In genomic region chr22:44357296-44357961, GRCh38 we compare ENCODE assay signal across 13 cellular contexts. TPM values are rescaled to one million over a fixed set of nuclear protein-coding genes. Genes with fewer than 3 reads are reported as not detected.
DNase-seq lines count a peak whose midpoint lies in the region; ATAC-seq, FAIRE-seq and TF ChIP-seq lines count a peak whose summit lies in the region.
"Had no signal": no experiment of that assay in that cellular context is flagged by ENCODE, and none has a peak within 500 bp of the region (broad histone marks: within the 10 kb centered on the region; RNA-seq: fewer than 3 reads in every experiment).

No MANE protein-coding gene starts in this region.

- FAIRE-seq in HepG2 (lab: Jason Lieb, UNC) = no peak
- FAIRE-seq in kidney (lab: Jason Lieb, UNC) = no peak

- H3K27me3 ChIP-seq in left ventricle myocardium inferior (ENCODE audit: low read depth) (peaks cover 13% of the 10 kb centered on the region), HepG2 (ENCODE audit: control insufficient read depth in 1 of 2, insufficient read depth in 2 of 2, low read length in 2 of 2) (peaks cover 7 to 45% of the 10 kb centered on the region in 2 experiments; a peak in 4 of 5 replicates), aorta (ENCODE audit: control insufficient read depth in 1 of 2, insufficient read depth in 2 of 2, low read length in 1 of 2) (no peaks in the 10 kb centered on the region)
- H3K27me3 ChIP-seq: BLaER1 treated with 17β-estradiol and CSF1 and Interleukin-3, amounts not matched to agents 10 nM and 100 nM had no signal

- H3K27ac ChIP-seq in left ventricle myocardium inferior (replicated peaks) (peak overlapping the region; percentile 37), HepG2 (ENCODE audit: extremely low read length, insufficient read depth, low read length) (no peak overlapping the region), aorta (ENCODE audit: low read depth in 1 of 2, low read length in 2 of 2) (no peak overlapping the region), kidney (ENCODE audit: low read depth in 2 of 2, low read length in 2 of 2) (no peak overlapping the region)
- H3K27ac ChIP-seq: BLaER1 treated with 17β-estradiol and CSF1 and Interleukin-3, amounts not matched to agents 10 nM and 100 nM had no signal

- TF ChIP-seq CTCF in left ventricle myocardium inferior (IDR thresholded peaks at IDR 0.05; ENCODE audit: borderline replicate concordance) (no peak), astrocyte of the cerebellum (IDR thresholded peaks at IDR 0.05; ENCODE audit: low read depth, low read length, missing control alignments) (peak; percentile 27), HepG2 (CRISPR knock-in tag; IDR thresholded peaks at IDR 0.05) (no peak), kidney (IDR thresholded peaks at IDR 0.05; ENCODE audit: borderline replicate concordance, extremely low read depth, insufficient read depth) (no peak), GM20000 (IDR thresholded peaks at IDR 0.05; ENCODE audit: extremely low read depth, missing control alignments) (no peak)

- DNase-seq in left ventricle myocardium inferior (peak; percentile 2), left cardiac atrium (no peak), astrocyte of the cerebellum (ENCODE audit: low read depth) (no peak), HepG2 (ENCODE audit: low spot score) (no peak), aorta (peak; percentile 36 to 41), kidney (no peak), GM20000 (ENCODE audit: low spot score) (no peak)
- DNase-seq: activated CD4-positive, alpha-beta memory T cell treated with anti-CD3 and anti-CD28 coated beads for 36 hours; activated naive CD4-positive, alpha-beta T cell treated with Interleukin-2 at 50 U/mL for 16 hours; OCI-M1 had no signal

- POLR2A ChIA-PET in HepG2 (lab: Yijun Ruan, JAX) = no interaction called here

- TF ChIP-seq EP300 in HepG2 (IDR thresholded peaks at IDR 0.05; ENCODE audit: low read depth in 2 of 2, low read length in 2 of 2) (no peak), HepG2 (CRISPR knock-in tag; IDR thresholded peaks at IDR 0.05; ENCODE audit: borderline replicate concordance) (no peak)

- 19% methylated on average over 10 of the region's 10 CpGs for WGBS in HepG2 (ENCODE audit: low lambda C conversion rate)
- WGBS in aorta, 2 donors = 52 to 69% methylated on average over 10 of the region's 10 CpGs

- no peak overlapping the region for H3K9ac ChIP-seq in HepG2 (ENCODE audit: insufficient read depth, low read depth, low read length)
- no peak overlapping the region for H3K9ac ChIP-seq in kidney (ENCODE audit: low read length in 2 of 2)
- H3K9ac ChIP-seq: BLaER1 treated with 17β-estradiol and CSF1 and Interleukin-3, amounts not matched to agents 10 nM and 100 nM had no signal

- H3K36me3 ChIP-seq in left ventricle myocardium inferior = no peaks in the 10 kb centered on the region
- no peaks in the 10 kb centered on the region for H3K36me3 ChIP-seq in HepG2 (replicated peaks in 1 of 2; ENCODE audit: control insufficient read depth in 1 of 2, insufficient read depth in 2 of 2, low read length in 2 of 2)
- no peaks in the 10 kb centered on the region for H3K36me3 ChIP-seq in aorta (ENCODE audit: control insufficient read depth in 1 of 2, insufficient read depth in 2 of 2, low read length in 1 of 2)
- no peaks in the 10 kb centered on the region for H3K36me3 ChIP-seq in kidney (ENCODE audit: control insufficient read depth in 1 of 2, insufficient read depth in 2 of 2, low read length in 2 of 2)
- H3K36me3 ChIP-seq: BLaER1 treated with 17β-estradiol and CSF1 and Interleukin-3, amounts not matched to agents 10 nM and 100 nM had no signal

- H3K4me2 ChIP-seq in HepG2 (ENCODE audit: low read depth, low read length) = no peak overlapping the region

- no peak for TF ChIP-seq POLR2A in HepG2 (IDR thresholded peaks at IDR 0.05; ENCODE audit: insufficient read depth in 1 of 2, low read depth in 2 of 2, low read length in 2 of 2)

- CTCF ChIA-PET in HepG2 (lab: Yijun Ruan, JAX; ENCODE audit: low intra/inter-chr PET ratio, low total read pairs) = no interaction called here

- H3K4me3 ChIP-seq in left ventricle myocardium inferior (no peak overlapping the region), astrocyte of the cerebellum (ENCODE audit: low read depth, low read length) (no peak overlapping the region), HepG2 (replicated peaks in 1 of 3; ENCODE audit: insufficient read depth in 1 of 3, low read depth in 2 of 3, low read length in 3 of 3) (no peak overlapping the region), aorta (ENCODE audit: low read length in 2 of 2) (no peak overlapping the region), kidney (ENCODE audit: low read length in 2 of 2) (no peak overlapping the region)
- H3K4me3 ChIP-seq: BLaER1 treated with 17β-estradiol and CSF1 and Interleukin-3, amounts not matched to agents 10 nM and 100 nM had no signal

- TF ChIP-seq RAD21 in HepG2 (CRISPR knock-in tag; IDR thresholded peaks at IDR 0.05) = no peak

- no peaks in the 10 kb centered on the region for H3K9me3 ChIP-seq in left ventricle myocardium inferior (replicated peaks)
- H3K9me3 ChIP-seq in HepG2 (ENCODE audit: low read length) = no peaks in the 10 kb centered on the region
- no peaks in the 10 kb centered on the region for H3K9me3 ChIP-seq in aorta (ENCODE audit: control insufficient read depth, low read length)
- no peaks in the 10 kb centered on the region for H3K9me3 ChIP-seq in kidney (ENCODE audit: control insufficient read depth in 1 of 2, low read length in 2 of 2)
- H3K9me3 ChIP-seq: BLaER1 treated with 17β-estradiol and CSF1 and Interleukin-3, amounts not matched to agents 10 nM and 100 nM had no signal

- no peaks in the 10 kb centered on the region for H4K20me1 ChIP-seq in HepG2 (ENCODE audit: insufficient read depth, low read length)
- H4K20me1 ChIP-seq: BLaER1 treated with 17β-estradiol and CSF1 and Interleukin-3, amounts not matched to agents 10 nM and 100 nM had no signal

- H2AFZ ChIP-seq in HepG2 (ENCODE audit: low read length) = no peak overlapping the region

- H3K79me2 ChIP-seq in HepG2 (ENCODE audit: insufficient read depth, low read length) = no peaks in the 10 kb centered on the region

- ATAC-seq in left cardiac atrium = no peak
- ATAC-seq in HepG2 = no peak
- ATAC-seq in aorta (ENCODE audit: low FRiP score) = no peak
- no peak for ATAC-seq in HG02970 (IDR thresholded peaks at IDR 0.05; ENCODE audit: low FRiP score, unreplicated experiment)

- in situ Hi-C loops in astrocyte of the cerebellum (cut with HindIII; ENCODE audit: low sequenced_read_pairs) (loop anchor here (5.0 kb wide), 2 partner anchors 50 to 275 kb away; no protein-coding TSS in a partner anchor), HepG2 (cut with HindIII; ENCODE audit: extremely low pct_ligation_motif_present, low pct_unique_long_range_greater_than_20kb) (loop anchor here (10.0 kb wide), 1 partner anchor 267 kb away; no protein-coding TSS in a partner anchor)

- intact Hi-C loops in left ventricle myocardium inferior (cut with micrococcal nuclease) (no loop called here), left cardiac atrium (cut with DNase I) (no loop called here), HepG2 (cut with micrococcal nuclease; ENCODE audit: unreplicated experiment) (no loop called here), aorta (cut with DNase I) (no loop called here), kidney (cut with DNase I) (no loop called here)

- BruUV-seq in HepG2 (replicated peaks; lab: Mats Ljungman, UMichigan) = no TSS peak

- H3K4me1 ChIP-seq in left ventricle myocardium inferior (peaks cover 34% of the 10 kb centered on the region), HepG2 (ENCODE audit: insufficient read depth, low read length) (no peaks in the 10 kb centered on the region), aorta (ENCODE audit: control insufficient read depth in 1 of 2, insufficient read depth in 2 of 2, low read length in 2 of 2) (peaks cover 0 to 6% of the 10 kb centered on the region in 2 donors), kidney (ENCODE audit: control insufficient read depth in 1 of 2, insufficient read depth in 1 of 2, low read depth in 1 of 2, low read length in 2 of 2) (no peaks in the 10 kb centered on the region)

TF ChIP-seq in HepG2, 621 proteins besides CTCF, POLR2A, EP300 and RAD21:
- TF ChIP-seq GPN1 (CRISPR knock-in tag; IDR thresholded peaks at IDR 0.05; ENCODE audit: borderline replicate concordance) (no peak), ZNF768 (CRISPR knock-in tag; IDR thresholded peaks at IDR 0.05) (peak; percentile 92)

RNA-seq across cellular contexts. Expression of gene SHISAL1, which starts 44.7 kb away (rescaled TPM):
- total RNA-seq in left ventricle myocardium inferior = 1.3 TPM
- 1 to 10 TPM; 1.4 to 4.2 TPM for total RNA-seq in left cardiac atrium
- not detected in 2 replicates for total RNA-seq in HepG2 (2016; rRNA removed; fragmentation: Illumina TruSeq; extraction: Trizol)
- total RNA-seq in HepG2 (2016; cell fraction: cytosol; rRNA removed; fragmentation: Illumina TruSeq; extraction: Trizol; ENCODE audit: low read depth) = not detected in 2 replicates
- not detected in 2 replicates for total RNA-seq in HepG2 (2016; cell fraction: insoluble cytoplasmic fraction; rRNA removed; fragmentation: Illumina TruSeq; extraction: Trizol)
- total RNA-seq in HepG2 (2016; cell fraction: membrane; rRNA removed; fragmentation: Illumina TruSeq; extraction: Trizol) = not detected in 2 replicates
- not detected in 2 replicates for total RNA-seq in HepG2 (2016; cell fraction: nucleus; rRNA removed; fragmentation: Illumina TruSeq; extraction: Trizol)
- not detected in 2 replicates for polyA plus RNA-seq in HepG2 (2011; rRNA removed)
- polyA plus RNA-seq in HepG2 (2011; cell fraction: cytosol; rRNA removed) = not detected in 2 replicates
- polyA plus RNA-seq in HepG2 (2011; cell fraction: nucleus; rRNA removed) = not detected in 2 replicates
- not detected in 2 replicates for polyA plus RNA-seq in HepG2 (2012)
- not detected in 2 replicates for polyA plus RNA-seq in HepG2 (2016; cell fraction: cytosol; fragmentation: Illumina TruSeq; extraction: Trizol; ENCODE audit: low read depth)
- not detected in 2 replicates for polyA plus RNA-seq in HepG2 (2016; cell fraction: insoluble cytoplasmic fraction; fragmentation: Illumina TruSeq; extraction: Trizol; ENCODE audit: low read depth)
- not detected in 2 replicates for polyA plus RNA-seq in HepG2 (2016; cell fraction: membrane; fragmentation: Illumina TruSeq; extraction: Trizol; ENCODE audit: low read depth)
- polyA plus RNA-seq in HepG2 (2016; cell fraction: nucleus; fragmentation: Illumina TruSeq; extraction: Trizol; ENCODE audit: insufficient read depth, low read depth) = not detected in 2 replicates
- 0.04 and 16.2 TPM in 2 replicates for polyA minus RNA-seq in HepG2 (2011; rRNA and poly(A)+ RNA removed; ENCODE audit: low replicate concordance)
- polyA minus RNA-seq in HepG2 (2011; cell fraction: cytosol; rRNA and poly(A)+ RNA removed) = 0.09 TPM in 1 of 2 replicates, not detected in the other
- polyA minus RNA-seq in HepG2 (2011; cell fraction: nucleus; rRNA and poly(A)+ RNA removed) = not detected in 2 replicates
- total RNA-seq in aorta = 1 to 10 TPM; 3.2 to 3.5 TPM
- polyA plus RNA-seq in aorta = under 1 TPM; 0.25 to 0.26 TPM
- 1.1 TPM for total RNA-seq in kidney
- polyA plus RNA-seq in kidney (ENCODE audit: insufficient read depth, low read depth, low replicate concordance) = 0.04 TPM
- total RNA-seq: activated CD4-positive, alpha-beta memory T cell treated with anti-CD3 and anti-CD28 coated beads for 36 hours; T-helper 2 cell treated with Interferon-gamma antibody and Interleukin-4, amounts not matched to agents 100 ng/mL and 5 ng/mL, for 36 hours had no signal

Comparison
In these comparisons a context has a peak if more than half of its experiments do, and no peak if none do; other contexts are left out.
1. DNase-seq: peak in left ventricle myocardium inferior (single experiment) and aorta (2 of 2); none in left cardiac atrium (single experiment), astrocyte of the cerebellum (single experiment), HepG2 (single experiment), kidney (single experiment) and GM20000 (single experiment).